28 cellular contexts compared by ENCODE assay signal in the genomic region with DNA sequence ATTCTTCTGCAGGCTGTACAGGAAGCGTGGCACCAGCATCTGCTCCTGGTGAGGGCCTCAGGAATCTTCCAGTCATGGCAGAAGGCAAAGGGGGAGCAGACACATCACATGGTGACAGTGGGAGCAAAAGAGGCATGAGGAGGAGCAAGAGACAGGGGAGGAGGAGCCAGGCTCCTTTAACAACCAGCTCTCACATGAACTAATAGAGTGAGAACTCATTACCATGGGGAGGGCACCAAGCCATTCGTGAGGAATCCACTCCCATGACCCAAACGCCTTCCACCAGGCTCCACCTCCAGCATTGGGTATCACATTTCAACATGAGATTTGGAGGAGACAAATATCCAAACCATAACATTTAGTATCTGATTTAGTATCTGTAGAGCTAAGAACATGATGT.
"Had no signal": no experiment of that assay in that cellular context is flagged by ENCODE, and none has a peak within 500 bp of the region (broad histone marks: within the 10 kb centered on the region; RNA-seq: fewer than 3 reads in every experiment).

No MANE protein-coding gene starts in this region.

- H3K4me1 ChIP-seq: parathyroid adenoma, psoas muscle, right lobe of liver, sigmoid colon, stomach, thyroid gland, tibial nerve, upper lobe of left lung, vagina had no signal

- H3K9ac ChIP-seq: parathyroid adenoma had no signal

- H3K9me3 Mint-ChIP-seq: natural killer cell treated with Interleukin-12 subunit alpha and Interleukin-12 subunit beta and Interleukin-15 and Interleukin-18, amount 100 ng/mL, for 72 hours; neural crest cell; stimulated activated effector memory CD8-positive, alpha-beta T cell treated with anti-CD3 and anti-CD28 coated beads, Interleukin-12 subunit alpha, Interleukin-12 subunit beta, amount 100 ng/mL, for 72 hours; stimulated activated naive CD8-positive, alpha-beta T cell treated with anti-CD3 and anti-CD28 coated beads, Interleukin-15, Interleukin-2, amounts not matched to agents 100 ng/mL and 50 ng/mL, for 24 hours had no signal

- H3K4me3 Mint-ChIP-seq: natural killer cell treated with Interleukin-12 subunit alpha and Interleukin-12 subunit beta and Interleukin-15 and Interleukin-18, amount 100 ng/mL, for 72 hours; nephron progenitor cell; neural crest cell; stimulated activated effector memory CD8-positive, alpha-beta T cell treated with anti-CD3 and anti-CD28 coated beads, Interleukin-12 subunit alpha, Interleukin-12 subunit beta, amount 100 ng/mL, for 72 hours; stimulated activated naive B cell treated with anti-CD40 and anti-IgM and Interleukin-4, amounts not matched to agents 10 μg/mL and 1 μg/mL and 100 μg/mL, for 72 hours; stimulated activated naive CD8-positive, alpha-beta T cell treated with anti-CD3 and anti-CD28 coated beads, Interleukin-15, Interleukin-2, amounts not matched to agents 100 ng/mL and 50 ng/mL, for 24 hours had no signal

- H3K27me3 ChIP-seq: neutrophil, right lobe of liver, sigmoid colon, thyroid gland, tibial nerve, upper lobe of left lung, vagina had no signal

- DNase-seq: nephron progenitor cell; nucleus accumbens; posterior cingulate gyrus; psoas muscle; right cardiac atrium; right lobe of liver; sigmoid colon; small intestine; stimulated activated CD4-positive, alpha-beta T cell treated with anti-CD3 and anti-CD28 coated beads, Interleukin-15, amount 100 ng/mL, for 24 hours; stimulated activated CD4-positive, alpha-beta T cell treated with anti-CD3 and anti-CD28 coated beads, Interleukin-2, amount 100 ng/mL, for 24 hours; stimulated activated CD4-positive, alpha-beta T cell treated with anti-CD3 and anti-CD28 coated beads, Interleukin-2, amount 100 ng/mL, for 48 hours; stimulated activated CD4-positive, alpha-beta T cell treated with anti-CD3 and anti-CD28 coated beads, Interleukin-4, amount 100 ng/mL, for 24 hours; stimulated activated naive B cell treated with anti-CD40 and anti-IgM and Interleukin-4, amounts not matched to agents 10 μg/mL and 1 μg/mL and 100 μg/mL, for 72 hours; stimulated activated naive CD4-positive, alpha-beta T cell treated with Interleukin-2 at 50 U/mL for 16 hours; stomach; thyroid gland; trophoblast cell; upper lobe of left lung had no signal

- H3K4me3 ChIP-seq: psoas muscle, right lobe of liver, sigmoid colon, stomach, thoracic aorta, thyroid gland, tibial nerve, upper lobe of left lung, vagina had no signal

- H3K4me1 Mint-ChIP-seq: nephron progenitor cell; neural crest cell; stimulated activated effector memory CD8-positive, alpha-beta T cell treated with anti-CD3 and anti-CD28 coated beads, Interleukin-12 subunit alpha, Interleukin-12 subunit beta, amount 100 ng/mL, for 72 hours had no signal

- H3K27ac Mint-ChIP-seq: natural killer cell treated with Interleukin-12 subunit alpha and Interleukin-12 subunit beta and Interleukin-15 and Interleukin-18, amount 100 ng/mL, for 72 hours; nephron progenitor cell; progenitor cell of endocrine pancreas; stimulated activated effector memory CD8-positive, alpha-beta T cell treated with anti-CD3 and anti-CD28 coated beads, Interleukin-12 subunit alpha, Interleukin-12 subunit beta, amount 100 ng/mL, for 72 hours; stimulated activated naive B cell treated with anti-CD40 and anti-IgM and Interleukin-4, amounts not matched to agents 10 μg/mL and 1 μg/mL and 100 μg/mL, for 72 hours; stimulated activated naive CD8-positive, alpha-beta T cell treated with anti-CD3 and anti-CD28 coated beads, Interleukin-15, Interleukin-2, amounts not matched to agents 100 ng/mL and 50 ng/mL, for 24 hours had no signal

- H3K36me3 ChIP-seq: neutrophil, right lobe of liver, sigmoid colon, stomach, thoracic aorta, thyroid gland, tibial nerve, upper lobe of left lung, vagina had no signal

- H3K9me3 ChIP-seq: neutrophil, psoas muscle, right lobe of liver, sigmoid colon, stomach, thoracic aorta, thyroid gland, tibial nerve, upper lobe of left lung, vagina had no signal

- ATAC-seq: natural killer cell treated with Interleukin-12 subunit alpha and Interleukin-12 subunit beta and Interleukin-15 and Interleukin-18, amount 100 ng/mL, for 72 hours; psoas muscle; right cardiac atrium; right lobe of liver; stimulated activated effector memory CD8-positive, alpha-beta T cell treated with anti-CD3 and anti-CD28 coated beads, Interleukin-12 subunit alpha, Interleukin-12 subunit beta, amount 100 ng/mL, for 72 hours; stimulated activated naive B cell treated with anti-CD40 and anti-IgM and Interleukin-4, amounts not matched to agents 10 μg/mL and 1 μg/mL and 100 μg/mL, for 72 hours had no signal

- H3K36me3 Mint-ChIP-seq: natural killer cell treated with Interleukin-12 subunit alpha and Interleukin-12 subunit beta and Interleukin-15 and Interleukin-18, amount 100 ng/mL, for 72 hours; stimulated activated effector memory CD8-positive, alpha-beta T cell treated with anti-CD3 and anti-CD28 coated beads, Interleukin-12 subunit alpha, Interleukin-12 subunit beta, amount 100 ng/mL, for 72 hours had no signal

- H3K27ac ChIP-seq: neutrophil, parathyroid adenoma, psoas muscle, right lobe of liver, sigmoid colon, stomach, thoracic aorta, thyroid gland, tibial nerve, upper lobe of left lung, vagina had no signal

- H2AFZ ChIP-seq: parathyroid adenoma had no signal

- H3K79me2 ChIP-seq: parathyroid adenoma had no signal
